10 cellular contexts compared by ENCODE assay signal in genomic region chr9:110069326-110070248, GRCh38.
DNase-seq lines count a peak whose midpoint lies in the region; FAIRE-seq and TF ChIP-seq lines count a peak whose summit lies in the region.
"Had no signal": no experiment of that assay in that cellular context is flagged by ENCODE, and none has a peak within 500 bp of the region (broad histone marks: within the 10 kb centered on the region; RNA-seq: fewer than 3 reads in every experiment).

No MANE protein-coding gene starts in this region.

- peaks cover 66% of the 10 kb centered on the region for H3K4me1 Mint-ChIP-seq in endothelial cell (ENCODE audit: unreplicated experiment)
- H3K4me1 Mint-ChIP-seq in immature natural killer cell, result peaks cover 2 to 5% of the 10 kb centered on the region in 2 donors

- H3K27me3 Mint-ChIP-seq in endothelial cell (ENCODE audit: unreplicated experiment), result peaks cover 7% of the 10 kb centered on the region
- peaks cover 0 to 3% (median 0%) of the 10 kb centered on the region in 3 donors for H3K27me3 Mint-ChIP-seq in immature natural killer cell (ENCODE audit: low read depth in 3 of 3)

- FAIRE-seq in GM19239 (lab: Jason Lieb, UNC), result no peak

- DNase-seq in HS-27A (ENCODE audit: low read depth), result peak; percentile 62
- DNase-seq in left ventricle myocardium inferior, result no peak
- DNase-seq in suprapubic skin (ENCODE audit: low spot score in 2 of 2), result peak; percentile 85 to 92
- no peak for DNase-seq in GM19239 (ENCODE audit: insufficient read length, low spot score)
- no peak for DNase-seq in endothelial cell (ENCODE audit: low spot score)
- DNase-seq in esophagus muscularis mucosa (ENCODE audit: extremely low spot score), result no peak
- no peak for DNase-seq in immature natural killer cell
- DNase-seq: central memory CD4-positive, alpha-beta T cell; nucleus accumbens had no signal

- TF ChIP-seq CTCF in left ventricle myocardium inferior (IDR thresholded peaks at IDR 0.05; ENCODE audit: borderline replicate concordance) (no peak), suprapubic skin (IDR thresholded peaks at IDR 0.05) (no peak), endothelial cell (IDR thresholded peaks at IDR 0.05; ENCODE audit: unreplicated experiment) (no peak), esophagus muscularis mucosa (IDR thresholded peaks at IDR 0.05) (no peak)

- intact Hi-C loops in left ventricle myocardium inferior (cut with micrococcal nuclease) (loop anchor here (10.0 kb wide), 1 partner anchor 75 kb away; no protein-coding TSS in a partner anchor), esophagus muscularis mucosa (cut with DNase I) (no loop called here)

- H3K27ac ChIP-seq in adipose tissue (ENCODE audit: low read depth, low read length), result peak overlapping the region; percentile 64
- peak overlapping the region; percentile 74 for H3K27ac ChIP-seq in left ventricle myocardium inferior (replicated peaks)
- H3K27ac ChIP-seq in suprapubic skin, result peak overlapping the region; percentile 67
- H3K27ac ChIP-seq in esophagus muscularis mucosa (replicated peaks in 1 of 4), result peak overlapping the region in 2 of 4 donors; percentile 13 to 48

- no peak for TF ChIP-seq POLR2A in suprapubic skin (IDR thresholded peaks at IDR 0.05)
- TF ChIP-seq POLR2A in esophagus muscularis mucosa (IDR thresholded peaks at IDR 0.05; ENCODE audit: low read depth), result no peak

- H3K36me3 ChIP-seq in left ventricle myocardium inferior, result no peaks in the 10 kb centered on the region
- no peaks in the 10 kb centered on the region for H3K36me3 ChIP-seq in suprapubic skin
- no peaks in the 10 kb centered on the region for H3K36me3 ChIP-seq in esophagus muscularis mucosa

- no peaks in the 10 kb centered on the region for H3K9me3 ChIP-seq in left ventricle myocardium inferior (replicated peaks)
- no peaks in the 10 kb centered on the region for H3K9me3 ChIP-seq in suprapubic skin
- no peaks in the 10 kb centered on the region for H3K9me3 ChIP-seq in esophagus muscularis mucosa

- WGBS in adipose tissue, 3 donors, result 43 to 69% (median 45%) methylated on average over 14 of the region's 14 CpGs
- WGBS in suprapubic skin, result 51% methylated on average over 14 of the region's 14 CpGs
- WGBS in esophagus muscularis mucosa, result 69% methylated on average over 14 of the region's 14 CpGs

- H3K36me3 Mint-ChIP-seq in endothelial cell (ENCODE audit: low read depth, unreplicated experiment) (peaks cover 25% of the 10 kb centered on the region), immature natural killer cell (no peaks in the 10 kb centered on the region)

- TF ChIP-seq EP300 in suprapubic skin (IDR thresholded peaks at IDR 0.05), result no peak
- no peak for TF ChIP-seq EP300 in esophagus muscularis mucosa (IDR thresholded peaks at IDR 0.05)

- H3K9me3 Mint-ChIP-seq in endothelial cell (ENCODE audit: unreplicated experiment) (no peaks in the 10 kb centered on the region), immature natural killer cell (no peaks in the 10 kb centered on the region)

- H3K4me3 Mint-ChIP-seq in endothelial cell (ENCODE audit: unreplicated experiment) (no peak overlapping the region), immature natural killer cell (no peak overlapping the region)

- H3K4me1 ChIP-seq in left ventricle myocardium inferior (peaks cover 100% of the 10 kb centered on the region), suprapubic skin (peaks cover 50% of the 10 kb centered on the region), esophagus muscularis mucosa (peaks cover 33 to 83% (median 47%) of the 10 kb centered on the region in 4 donors)

- H3K4me3 ChIP-seq in left ventricle myocardium inferior (no peak overlapping the region), suprapubic skin (no peak overlapping the region), esophagus muscularis mucosa (no peak overlapping the region)

- no peak overlapping the region for H3K27ac Mint-ChIP-seq in endothelial cell (ENCODE audit: unreplicated experiment)
- no peak overlapping the region for H3K27ac Mint-ChIP-seq in immature natural killer cell

- H3K27me3 ChIP-seq in left ventricle myocardium inferior (ENCODE audit: low read depth) (no peaks in the 10 kb centered on the region), suprapubic skin (no peaks in the 10 kb centered on the region), esophagus muscularis mucosa (no peaks in the 10 kb centered on the region)

Comparison
In these comparisons a context has a peak if more than half of its experiments do, and no peak if none do; other contexts are left out.
1. DNase-seq: peak in HS-27A (single experiment) and suprapubic skin (2 of 2); none in left ventricle myocardium inferior (single experiment), GM19239 (single experiment), endothelial cell (single experiment), esophagus muscularis mucosa (single experiment) and immature natural killer cell (0 of 3).